Comparison of ENCODE assay signal across 19 cellular contexts in genomic region chr2:80364511-80365212, GRCh38.
DNase-seq lines count a peak whose midpoint lies in the region; ATAC-seq and TF ChIP-seq lines count a peak whose summit lies in the region.
"Had no signal": no experiment of that assay in that cellular context is flagged by ENCODE, and none has a peak within 500 bp of the region (broad histone marks: within the 10 kb centered on the region; RNA-seq: fewer than 3 reads in every experiment).

No MANE protein-coding gene starts in this region.

- H2AK5ac ChIP-seq in H9 (ENCODE audit: insufficient read length, low read length): no peak overlapping the region

- no peak overlapping the region for H3K4me3 ChIP-seq in cardiac muscle cell
- H3K4me3 ChIP-seq in ectodermal cell (ENCODE audit: insufficient read depth, low read depth, low read length): no peak overlapping the region
- peak overlapping the region; percentile 12 for H3K4me3 ChIP-seq in neural progenitor cell
- H3K4me3 ChIP-seq: HAP-1, PC-9, SJSA1 had no signal

- no peak overlapping the region for H3T11ph ChIP-seq in H9 (ENCODE audit: low read length)

- H3K79me1 ChIP-seq in H9 (ENCODE audit: insufficient read depth, low read depth, low read length, poor library complexity, severe bottlenecking): no peaks in the 10 kb centered on the region

- H3K4ac ChIP-seq in H9 (ENCODE audit: low read depth, low read length): no peak overlapping the region

- H3K27ac ChIP-seq in cardiac muscle cell (peak overlapping the region; percentile 26), ectodermal cell (ENCODE audit: insufficient read depth, low read depth, low read length, poor library complexity, severe bottlenecking) (peak overlapping the region; percentile 57), neural progenitor cell (peak overlapping the region; percentile 85), H9 (ENCODE audit: insufficient read length, low read depth, low read length) (no peak overlapping the region)
- H3K27ac ChIP-seq: PC-9, SJSA1 had no signal

- no peaks in the 10 kb centered on the region for H3K23me2 ChIP-seq in H9 (ENCODE audit: insufficient read length, low read depth, low read length, poor library complexity, severe bottlenecking)

- H4K8ac ChIP-seq in H9 (replicated peaks; ENCODE audit: insufficient read length, low read depth, low read length): no peak overlapping the region

- H3F3A ChIP-seq in neural progenitor cell (ENCODE audit: low read depth): peaks cover 41% of the 10 kb centered on the region

- H3K4me3 Mint-ChIP-seq in neural progenitor cell (no peak overlapping the region), H9 (peak overlapping the region in 1 of 2 experiments; percentile 33; a peak in 2 of 5 replicates)
- H3K4me3 Mint-ChIP-seq: CD8-positive, alpha-beta memory T cell had no signal

- H3K79me2 ChIP-seq in neural progenitor cell (ENCODE audit: low read depth) (no peaks in the 10 kb centered on the region), H9 (ENCODE audit: insufficient read depth, low read length) (no peaks in the 10 kb centered on the region)

- H3K27me3 Mint-ChIP-seq in neural progenitor cell (ENCODE audit: insufficient read depth, low read depth): no peaks in the 10 kb centered on the region
- H3K27me3 Mint-ChIP-seq in H9 (ENCODE audit: low read depth): peaks cover 37% of the 10 kb centered on the region
- H3K27me3 Mint-ChIP-seq: CD8-positive, alpha-beta memory T cell had no signal

- TF ChIP-seq CTCF in cardiac muscle cell (IDR thresholded peaks at IDR 0.05; ENCODE audit: low read depth, low read length): no peak
- no peak for TF ChIP-seq CTCF in neural progenitor cell (IDR thresholded peaks at IDR 0.05)
- no peak for TF ChIP-seq CTCF in H9 (conservative IDR thresholded peaks at IDR 0.05)

- no peak overlapping the region for H3K9ac ChIP-seq in neural progenitor cell
- no peak overlapping the region for H3K9ac ChIP-seq in H9 (ENCODE audit: extremely low read depth, insufficient read length, low read length)

- H2BK120ac ChIP-seq in H9 (ENCODE audit: low read depth, low read length, poor library complexity, severe bottlenecking): no peak overlapping the region

- no peaks in the 10 kb centered on the region for H3K36me3 ChIP-seq in cardiac muscle cell
- H3K36me3 ChIP-seq in ectodermal cell (ENCODE audit: control insufficient read depth, insufficient read depth, low read length): no peaks in the 10 kb centered on the region
- no peaks in the 10 kb centered on the region for H3K36me3 ChIP-seq in neural progenitor cell
- H3K36me3 ChIP-seq: HAP-1, SJSA1 had no signal

- H3K27me3 ChIP-seq in cardiac muscle cell: no peaks in the 10 kb centered on the region
- no peaks in the 10 kb centered on the region for H3K27me3 ChIP-seq in ectodermal cell (ENCODE audit: control insufficient read depth, insufficient read depth, low read length, poor library complexity, severe bottlenecking)
- H3K27me3 ChIP-seq in neural progenitor cell: no peaks in the 10 kb centered on the region
- peaks cover 2% of the 10 kb centered on the region; the same call in 1 of the 2 replicates for H3K27me3 ChIP-seq in H9 (ENCODE audit: insufficient read depth, low read length)
- H3K27me3 ChIP-seq: SJSA1 had no signal

- H3K4me1 Mint-ChIP-seq in neural progenitor cell (peaks cover 18% of the 10 kb centered on the region), H9 (peaks cover 50 to 61% of the 10 kb centered on the region in 2 experiments)
- H3K4me1 Mint-ChIP-seq: CD8-positive, alpha-beta memory T cell had no signal

- peak overlapping the region; percentile 68 for H3K4me2 ChIP-seq in neural progenitor cell
- H3K4me2 ChIP-seq in H9 (ENCODE audit: insufficient read depth, insufficient read length, low read length): no peak overlapping the region
- H3K4me2 ChIP-seq: PC-9 had no signal

- H3K27ac Mint-ChIP-seq in neural progenitor cell (no peak overlapping the region), H9 (peak overlapping the region in 1 of 3 experiments; percentile 74; a peak in 1 of 7 replicates)
- H3K27ac Mint-ChIP-seq: CD8-positive, alpha-beta memory T cell had no signal

- H3K9me3 Mint-ChIP-seq in neural progenitor cell (no peaks in the 10 kb centered on the region), H9 (no peaks in the 10 kb centered on the region; a peak in 1 of 5 replicates)

- H3K18ac ChIP-seq in H9 (ENCODE audit: insufficient read length, low read depth, low read length): no peak overlapping the region

- H3K36me3 Mint-ChIP-seq in neural progenitor cell: no peaks in the 10 kb centered on the region
- H3K36me3 Mint-ChIP-seq in H9 (ENCODE audit: insufficient read depth in 1 of 3, low read depth in 3 of 3): no peaks in the 10 kb centered on the region; a peak in 1 of 7 replicates
- H3K36me3 Mint-ChIP-seq: CD8-positive, alpha-beta memory T cell had no signal

- H3K4me1 ChIP-seq in cardiac muscle cell (ENCODE audit: low read depth): peaks cover 22% of the 10 kb centered on the region
- peaks cover 26% of the 10 kb centered on the region for H3K4me1 ChIP-seq in ectodermal cell (ENCODE audit: control insufficient read depth, insufficient read depth, low read length)
- H3K4me1 ChIP-seq in neural progenitor cell: peaks cover 57% of the 10 kb centered on the region
- H3K4me1 ChIP-seq in H9 (ENCODE audit: insufficient read depth, low read length): peaks cover 2% of the 10 kb centered on the region
- H3K4me1 ChIP-seq: HAP-1, SJSA1 had no signal

- no peak overlapping the region for H4K5ac ChIP-seq in H9 (ENCODE audit: insufficient read length, low read depth, low read length)

- WGBS in ectodermal cell, 2 experiments: 24 to 30% methylated on average over 6 of the region's 6 CpGs
- WGBS in H9 (ENCODE audit: extremely low coverage, insufficient read length, low lambda C conversion rate): no CpG with 5 or more reads among the region's 6 CpGs

- intact Hi-C loops in Right ventricle myocardium inferior (cut with DNase I): no loop called here

- no peak overlapping the region for H2AFZ ChIP-seq in neural progenitor cell (replicated peaks)
- H2AFZ ChIP-seq in H9 (ENCODE audit: low read length): no peak overlapping the region
- H2AFZ ChIP-seq: PC-9 had no signal

- H4K20me1 ChIP-seq in neural progenitor cell (ENCODE audit: low read depth): peaks cover 6% of the 10 kb centered on the region
- no peaks in the 10 kb centered on the region for H4K20me1 ChIP-seq in H9 (ENCODE audit: control insufficient read depth, insufficient read depth, insufficient read length)

- no peak for DNase-seq in cardiac muscle cell (ENCODE audit: low read depth in 1 of 2, low spot score in 1 of 2)
- no peak for DNase-seq in Right ventricle myocardium inferior (ENCODE audit: missing footprints)
- peak; percentile 4 for DNase-seq in NCI-H748 treated with DMSO at 0.1 percent for 48 hours (lab: John Stamatoyannopoulos, UW)
- peak; percentile 36 for DNase-seq in neural progenitor cell (ENCODE audit: low spot score)
- DNase-seq in H9: no peak
- no peak for DNase-seq in NCI-H2171 treated with DMSO at 0.1 percent for 48 hours (lab: John Stamatoyannopoulos, UW)
- DNase-seq: 8988T; CD8-positive, alpha-beta memory T cell; DND-41; GF-D8; NCI-H1436; NCI-H2029 treated with DMSO at 0.1 percent for 48 hours; NCI-H524 treated with DMSO at 0.1 percent for 48 hours; PC-9; SW 1271 had no signal

- H3K9me3 ChIP-seq in cardiac muscle cell (ENCODE audit: low read depth) (no peaks in the 10 kb centered on the region), ectodermal cell (ENCODE audit: control insufficient read depth, low read length) (no peaks in the 10 kb centered on the region), neural progenitor cell (ENCODE audit: low read depth) (no peaks in the 10 kb centered on the region), H9 (ENCODE audit: control insufficient read depth, low read depth, low read length) (no peaks in the 10 kb centered on the region)
- H3K9me3 ChIP-seq: HAP-1, SJSA1 had no signal

- no peak overlapping the region for H4K91ac ChIP-seq in H9 (ENCODE audit: insufficient read length, low read depth, low read length)

- H3K56ac ChIP-seq in H9 (ENCODE audit: insufficient read length, low read depth, low read length): no peak overlapping the region

- no peak overlapping the region for H2BK5ac ChIP-seq in H9 (ENCODE audit: insufficient read length, low read length)

- no peak overlapping the region for H2BK15ac ChIP-seq in H9 (ENCODE audit: low read depth, low read length)

- H2BK20ac ChIP-seq in H9 (ENCODE audit: low read depth, low read length, poor library complexity, severe bottlenecking): no peak overlapping the region

- H3K14ac ChIP-seq in H9 (ENCODE audit: insufficient read depth, low read length): no peak overlapping the region

- no peak overlapping the region for H3K23ac ChIP-seq in H9 (ENCODE audit: insufficient read length, low read depth, low read length)

- ATAC-seq in Right ventricle myocardium inferior (no peak), GM18868 (IDR thresholded peaks at IDR 0.05; ENCODE audit: unreplicated experiment) (no peak)

- H2BK12ac ChIP-seq in H9 (ENCODE audit: insufficient read length, low read depth, low read length): no peak overlapping the region

Comparison
In these comparisons a context has a peak if more than half of its experiments do, and no peak if none do; other contexts are left out.
1. DNase-seq: peak in NCI-H748 treated with DMSO at 0.1 percent for 48 hours (single experiment) and neural progenitor cell (single experiment); none in cardiac muscle cell (0 of 2), Right ventricle myocardium inferior (single experiment), H9 (single experiment) and NCI-H2171 treated with DMSO at 0.1 percent for 48 hours (single experiment).